19 cellular contexts compared by ENCODE assay signal in the genomic region with DNA sequence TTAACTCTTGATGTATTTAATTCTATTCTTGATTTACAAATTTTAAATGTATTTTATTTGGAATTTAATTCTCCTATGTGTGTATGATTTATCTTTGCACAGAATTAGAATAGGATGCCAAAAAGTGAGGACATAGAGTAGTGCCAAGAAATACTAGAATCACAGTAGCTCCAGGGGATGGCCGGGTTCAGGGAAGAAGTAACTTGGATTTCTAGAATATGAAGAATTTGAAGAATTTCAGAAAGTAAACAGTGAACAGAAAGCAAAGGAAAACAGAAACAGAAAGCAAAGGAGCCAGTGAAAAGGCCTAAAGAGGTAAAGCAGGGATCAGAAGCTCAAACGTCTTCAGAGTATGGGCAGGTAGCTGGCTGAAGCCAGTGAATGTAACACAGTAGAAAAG.
DNase-seq lines count a peak whose midpoint lies in the region; ATAC-seq and TF ChIP-seq lines count a peak whose summit lies in the region.
"Had no signal": no experiment of that assay in that cellular context is flagged by ENCODE, and none has a peak within 500 bp of the region (broad histone marks: within the 10 kb centered on the region; RNA-seq: fewer than 3 reads in every experiment).

No MANE protein-coding gene starts in this region.

- H3K27me3 ChIP-seq in Caco-2 (replicated peaks; ENCODE audit: control insufficient read depth, insufficient read depth, low read length): no peaks in the 10 kb centered on the region

- H3K27ac Mint-ChIP-seq in Caco-2 (ENCODE audit: unreplicated experiment) (no peak overlapping the region), nephron progenitor cell (peak overlapping the region; percentile 0)
- H3K27ac Mint-ChIP-seq: B cell; CD4-positive, alpha-beta T cell had no signal

- H3K36me3 Mint-ChIP-seq in Caco-2 (ENCODE audit: insufficient read depth, unreplicated experiment) (no peaks in the 10 kb centered on the region), nephron progenitor cell (ENCODE audit: low read depth) (peaks cover 3% of the 10 kb centered on the region)

- CTCF ChIA-PET in Caco-2 (lab: Charles Lee): no interaction called here

- intact Hi-C loops in Caco-2 (cut with micrococcal nuclease; ENCODE audit: unreplicated experiment): no loop called here

- POLR2A ChIA-PET in Caco-2 (lab: Charles Lee): no interaction called here

- 0 out of 2 replicates have a peak, but pooled peaks cover 3% of the 10 kb centered on the region for H3K4me1 ChIP-seq in Caco-2
- H3K4me1 ChIP-seq: A549, HAP-1 had no signal

- H3K9me3 ChIP-seq in Caco-2: no peaks in the 10 kb centered on the region
- H3K9me3 ChIP-seq: A549, HAP-1 had no signal

- peak in 1 of 2 experiments; percentile 0 for DNase-seq in Caco-2
- DNase-seq in M059J (ENCODE audit: low read depth): peak; percentile 53
- peak; percentile 27 for DNase-seq in choroid plexus epithelial cell (ENCODE audit: low read depth)
- no peak for DNase-seq in nephron progenitor cell
- no peak for DNase-seq in activated CD4-positive, alpha-beta T cell treated with anti-CD3 and anti-CD28 coated beads, Interleukin-2, amount 50 U/mL, for 4 hours
- DNase-seq: CD4-positive, alpha-beta T cell; DND-41; NCI-H1105 treated with DMSO at 0.1 percent for 48 hours; NCI-H187 treated with DMSO at 0.1 percent for 48 hours; NCI-H446 treated with DMSO at 0.1 percent for 48 hours; NCI-H82; SHP77 treated with DMSO at 0.1 percent for 48 hours had no signal

- H3K9me3 Mint-ChIP-seq in Caco-2 (ENCODE audit: unreplicated experiment) (no peaks in the 10 kb centered on the region), nephron progenitor cell (no peaks in the 10 kb centered on the region)

- no peaks in the 10 kb centered on the region for H3K36me3 ChIP-seq in Caco-2 (ENCODE audit: control insufficient read depth, insufficient read depth, low read length)
- H3K36me3 ChIP-seq: HAP-1 had no signal

- no peak overlapping the region for H3K4me3 ChIP-seq in Caco-2 (ENCODE audit: low read depth, low read length)
- no peak overlapping the region for H3K4me3 ChIP-seq in choroid plexus epithelial cell (ENCODE audit: low read depth, low read length)
- H3K4me3 ChIP-seq: A549, HAP-1, K562 had no signal

- H3K4me1 Mint-ChIP-seq in Caco-2 (ENCODE audit: low read depth, unreplicated experiment) (peaks cover 10% of the 10 kb centered on the region), nephron progenitor cell (peaks cover 57% of the 10 kb centered on the region)
- H3K4me1 Mint-ChIP-seq: B cell had no signal

- TF ChIP-seq CTCF in Caco-2 (IDR thresholded peaks at IDR 0.05; ENCODE audit: insufficient read depth in 1 of 2, low read depth in 1 of 2, low read length in 1 of 2, severe bottlenecking in 1 of 2, unreplicated experiment in 1 of 2) (no peak), choroid plexus epithelial cell (conservative IDR thresholded peaks at IDR 0.05; ENCODE audit: low read depth, low read length) (no peak), nephron progenitor cell (IDR thresholded peaks at IDR 0.05) (no peak)

- BruUV-seq in Caco-2 (replicated peaks; lab: Mats Ljungman, UMichigan): no TSS peak

- ATAC-seq in HG03571 (IDR thresholded peaks at IDR 0.05; ENCODE audit: unreplicated experiment): no peak
- ATAC-seq in GM18909 (IDR thresholded peaks at IDR 0.05; ENCODE audit: poor library complexity, unreplicated experiment): no peak
- ATAC-seq in GM21723 (IDR thresholded peaks at IDR 0.05; ENCODE audit: unreplicated experiment): no peak
- ATAC-seq: A549, K562 had no signal

- no peaks in the 10 kb centered on the region for H3K27me3 Mint-ChIP-seq in Caco-2 (ENCODE audit: insufficient read depth, unreplicated experiment)
- H3K27me3 Mint-ChIP-seq in nephron progenitor cell (ENCODE audit: low read depth, poor library complexity): no peaks in the 10 kb centered on the region
- H3K27me3 Mint-ChIP-seq: B cell; CD4-positive, alpha-beta T cell had no signal

- H3K4me3 Mint-ChIP-seq in Caco-2 (ENCODE audit: unreplicated experiment) (peak overlapping the region; percentile 42), nephron progenitor cell (no peak overlapping the region)
- H3K4me3 Mint-ChIP-seq: B cell; CD4-positive, alpha-beta T cell had no signal

Comparison
In these comparisons a context has a peak if more than half of its experiments do, and no peak if none do; other contexts are left out.
1. DNase-seq: peak in M059J (single experiment) and choroid plexus epithelial cell (single experiment); none in nephron progenitor cell (single experiment) and activated CD4-positive, alpha-beta T cell treated with anti-CD3 and anti-CD28 coated beads, Interleukin-2, amount 50 U/mL, for 4 hours (0 of 2).